Comparison of ENCODE assay signal across 12 cellular contexts in the genomic region with DNA sequence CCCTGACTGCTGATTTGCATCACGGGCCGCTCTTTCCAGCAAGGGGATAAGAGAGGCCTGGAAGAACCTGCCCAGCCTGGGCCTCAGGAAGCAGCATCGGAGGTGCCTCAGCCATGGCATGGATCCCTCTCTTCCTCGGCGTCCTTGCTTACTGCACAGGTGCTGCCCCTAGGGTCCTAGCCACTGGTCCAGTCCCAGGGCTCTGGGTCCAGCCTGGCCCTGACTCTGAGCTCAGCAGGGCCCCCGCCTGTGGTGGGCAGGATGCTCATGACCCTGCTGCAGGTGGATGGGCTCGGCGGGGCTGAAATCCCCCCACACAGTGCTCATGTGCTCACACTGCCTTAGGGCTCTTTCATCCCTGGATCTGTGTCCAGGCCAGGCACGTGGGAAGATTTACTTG. TPM values are rescaled to one million over a fixed set of nuclear protein-coding genes. Genes with fewer than 3 reads are reported as not detected.
"Had no signal": no experiment of that assay in that cellular context is flagged by ENCODE, and none has a peak within 500 bp of the region (broad histone marks: within the 10 kb centered on the region; RNA-seq: fewer than 3 reads in every experiment).

No MANE protein-coding gene starts in this region.

- H3K4me3 ChIP-seq: body of pancreas, psoas muscle, right lobe of liver had no signal

- H3K27ac Mint-ChIP-seq: activated naive CD4-positive, alpha-beta T cell treated with anti-CD3 and anti-CD28 coated beads for 36 hours; T-helper 2 cell treated with Interferon-gamma antibody and Interleukin-4, amounts not matched to agents 5 μg/mL and 100 μg/mL, for 36 hours had no signal

- H3K36me3 ChIP-seq: right lobe of liver had no signal

- H3K4me3 Mint-ChIP-seq: activated naive CD4-positive, alpha-beta T cell treated with anti-CD3 and anti-CD28 coated beads for 36 hours; naive thymus-derived CD8-positive, alpha-beta T cell; stimulated activated effector memory CD8-positive, alpha-beta T cell treated with anti-CD3 and anti-CD28 coated beads, Interleukin-12 subunit alpha, Interleukin-12 subunit beta, amount 100 ng/mL, for 72 hours; T-helper 2 cell treated with Interferon-gamma antibody and Interleukin-4, amounts not matched to agents 5 μg/mL and 100 μg/mL, for 36 hours had no signal

- H3K9me3 ChIP-seq: body of pancreas, psoas muscle, right lobe of liver had no signal

- H3K27me3 ChIP-seq: body of pancreas, right lobe of liver had no signal

- ATAC-seq: activated CD4-positive, CD25-positive, alpha-beta regulatory T cell treated with anti-CD3 and anti-CD28 coated beads, Interleukin-2, amount 50 U/mL, for 24 hours; body of pancreas; naive thymus-derived CD8-positive, alpha-beta T cell; psoas muscle; stimulated activated effector memory CD8-positive, alpha-beta T cell treated with anti-CD3 and anti-CD28 coated beads, Interleukin-12 subunit alpha, Interleukin-12 subunit beta, amount 100 ng/mL, for 72 hours had no signal

- H3K9me3 Mint-ChIP-seq: activated naive CD4-positive, alpha-beta T cell treated with anti-CD3 and anti-CD28 coated beads for 36 hours; stimulated activated effector memory CD8-positive, alpha-beta T cell treated with anti-CD3 and anti-CD28 coated beads, Interleukin-12 subunit alpha, Interleukin-12 subunit beta, amount 100 ng/mL, for 72 hours; T-helper 2 cell treated with Interferon-gamma antibody and Interleukin-4, amounts not matched to agents 5 μg/mL and 100 μg/mL, for 36 hours had no signal

- DNase-seq: activated CD4-positive, alpha-beta T cell treated with anti-CD3 and anti-CD28 coated beads, Interleukin-2, amount 50 U/mL, for 4 hours; activated naive CD4-positive, alpha-beta T cell treated with anti-CD3 and anti-CD28 coated beads for 36 hours; body of pancreas; central memory CD4-positive, alpha-beta T cell; hypothalamus; naive thymus-derived CD8-positive, alpha-beta T cell; psoas muscle; right lobe of liver had no signal

- H3K27ac ChIP-seq: body of pancreas, psoas muscle, right lobe of liver had no signal

- H3K4me1 ChIP-seq: body of pancreas, psoas muscle, right lobe of liver had no signal

- H3K36me3 Mint-ChIP-seq: naive thymus-derived CD8-positive, alpha-beta T cell; stimulated activated effector memory CD8-positive, alpha-beta T cell treated with anti-CD3 and anti-CD28 coated beads, Interleukin-12 subunit alpha, Interleukin-12 subunit beta, amount 100 ng/mL, for 72 hours had no signal

RNA-seq across cellular contexts. Expression of gene IGLL5, which starts 7.0 kb away (rescaled TPM):
- total RNA-seq: activated naive CD4-positive, alpha-beta T cell treated with anti-CD3 and anti-CD28 coated beads for 36 hours; lung microvascular endothelial cell had no signal
